ENCODE assay signal across 11 cellular contexts in the genomic region with DNA sequence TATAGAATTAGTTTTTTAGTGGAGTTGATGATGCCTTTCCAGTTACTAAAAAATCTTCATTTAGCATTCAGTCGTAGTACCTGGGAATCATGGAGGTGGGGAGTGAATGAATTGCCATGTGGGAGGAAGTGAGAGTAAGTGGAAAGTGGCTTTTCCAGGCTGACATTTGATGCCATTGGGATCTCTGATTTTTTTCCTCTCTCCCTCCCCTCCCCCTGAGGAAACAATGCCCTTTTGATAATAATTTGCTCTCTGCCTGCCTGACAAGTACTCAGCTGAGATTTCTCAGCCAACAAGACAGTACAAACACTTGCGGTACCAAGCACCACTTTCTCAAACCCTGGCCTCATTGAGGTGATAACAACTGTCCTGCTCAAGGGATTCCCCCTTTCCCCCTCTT. TPM values are rescaled to one million over a fixed set of nuclear protein-coding genes. Genes with fewer than 3 reads are reported as not detected.
DNase-seq lines count a peak whose midpoint lies in the region; ATAC-seq, FAIRE-seq and TF ChIP-seq lines count a peak whose summit lies in the region.
"Had no signal": no experiment of that assay in that cellular context is flagged by ENCODE, and none has a peak within 500 bp of the region (broad histone marks: within the 10 kb centered on the region; RNA-seq: fewer than 3 reads in every experiment).

No MANE protein-coding gene starts in this region.

- TF ChIP-seq CTCF in GM06990 (IDR thresholded peaks at IDR 0.05; ENCODE audit: insufficient read depth, low read length, poor library complexity, severe bottlenecking) (no peak), PC-3 (conservative IDR thresholded peaks at IDR 0.05; ENCODE audit: low read depth, low read length) (no peak), BE2C (IDR thresholded peaks at IDR 0.05; ENCODE audit: low read depth, low read length) (no peak)

- H3K36me3 ChIP-seq in GM06990 (ENCODE audit: control insufficient read depth, insufficient read depth, low read length) (peaks cover 8% of the 10 kb centered on the region), PC-3 (ENCODE audit: low read depth, low read length) (peaks cover 47% of the 10 kb centered on the region), BE2C (peaks cover 43% of the 10 kb centered on the region)
- H3K36me3 ChIP-seq in effector memory CD4-positive, alpha-beta T cell (ENCODE audit: control insufficient read depth, insufficient read depth, low read length), result peaks cover 29% of the 10 kb centered on the region

- DNase-seq in GM06990 (ENCODE audit: extremely low read depth, insufficient read length) (no peak), PC-3 (peak; percentile 44), nucleus accumbens (lab: John Stamatoyannopoulos, UW) (peak in 30 of 56 donors; percentile 3 to 48 (median 19)), BE2C (no peak), RCC 7860 (ENCODE audit: low spot score) (no peak), SW480 (ENCODE audit: low spot score) (no peak)
- no peak for DNase-seq in effector memory CD4-positive, alpha-beta T cell
- DNase-seq: OCI-M1 had no signal

- H3K79me2 ChIP-seq in PC-3 (ENCODE audit: low read length), result peaks cover 76% of the 10 kb centered on the region

- no TSS peak for BruUV-seq in PC-3 (replicated peaks; lab: Mats Ljungman, UMichigan)

- intact Hi-C loops in PC-3 (cut with micrococcal nuclease), result no loop called here

- no peak overlapping the region for H3K27ac ChIP-seq in PC-3 (ENCODE audit: low read length)
- H3K27ac ChIP-seq in effector memory CD4-positive, alpha-beta T cell (ENCODE audit: insufficient read depth, low read length, poor library complexity, severe bottlenecking), result peak overlapping the region; percentile 42

- no peak overlapping the region for H2AFZ ChIP-seq in PC-3 (ENCODE audit: low read length)

- H3K27me3 ChIP-seq in GM06990 (replicated peaks; ENCODE audit: control insufficient read depth, insufficient read depth, low read length), result no peaks in the 10 kb centered on the region
- H3K27me3 ChIP-seq in PC-3 (ENCODE audit: low read length), result no peaks in the 10 kb centered on the region
- no peaks in the 10 kb centered on the region for H3K27me3 ChIP-seq in effector memory CD4-positive, alpha-beta T cell (replicated peaks; ENCODE audit: control insufficient read depth, insufficient read depth, low read length, poor library complexity, severe bottlenecking)
- no peaks in the 10 kb centered on the region for H3K27me3 ChIP-seq in BE2C

- peak overlapping the region; percentile 89 for H3K4me2 ChIP-seq in PC-3 (ENCODE audit: low read length)

- peak overlapping the region; percentile 91 for H3K4me3 ChIP-seq in GM06990 (replicated peaks; ENCODE audit: low read depth, low read length)
- peak overlapping the region; percentile 85 for H3K4me3 ChIP-seq in PC-3 (ENCODE audit: low read length)
- no peak overlapping the region for H3K4me3 ChIP-seq in effector memory CD4-positive, alpha-beta T cell (ENCODE audit: insufficient read depth, low read depth, low read length, poor library complexity, severe bottlenecking)
- H3K4me3 ChIP-seq in BE2C (ENCODE audit: low read depth, low read length), result no peak overlapping the region; the same call in 1 of the 2 replicates
- H3K4me3 ChIP-seq: lung had no signal

- no peak for ATAC-seq in PC-3
- no peak for ATAC-seq in HG02973 (IDR thresholded peaks at IDR 0.05; ENCODE audit: unreplicated experiment)

- CTCF ChIA-PET in PC-3 (lab: Charles Lee), result no interaction called here

- no peaks in the 10 kb centered on the region for H3K9me2 ChIP-seq in PC-3 (replicated peaks; ENCODE audit: low read length)

- H3K4me1 ChIP-seq in PC-3 (ENCODE audit: insufficient read depth, low read length) (peaks cover 42% of the 10 kb centered on the region), BE2C (peaks cover 5% of the 10 kb centered on the region)
- H3K4me1 ChIP-seq in effector memory CD4-positive, alpha-beta T cell (ENCODE audit: control insufficient read depth, insufficient read depth, low read length, poor library complexity, severe bottlenecking), result peaks cover 34% of the 10 kb centered on the region

- peaks cover 51% of the 10 kb centered on the region for H4K20me1 ChIP-seq in PC-3 (ENCODE audit: low read length)

- peak overlapping the region; percentile 94; the same call in 1 of the 2 replicates for H3K9ac ChIP-seq in PC-3 (ENCODE audit: low read length)

- H3K9me3 ChIP-seq in PC-3 (ENCODE audit: low read length) (no peaks in the 10 kb centered on the region), BE2C (no peaks in the 10 kb centered on the region)
- no peaks in the 10 kb centered on the region for H3K9me3 ChIP-seq in effector memory CD4-positive, alpha-beta T cell (ENCODE audit: control insufficient read depth, low read length)

- FAIRE-seq in RCC 7860 (lab: Jason Lieb, UNC), result no peak

- no peaks in the 10 kb centered on the region for H3F3A ChIP-seq in PC-3 (ENCODE audit: low read length, unreplicated experiment)

- POLR2A ChIA-PET in PC-3 (lab: Charles Lee; ENCODE audit: unreplicated experiment), result no interaction called here

RNA-seq across cellular contexts. Expression of a gene that starts 2.2 kb away (rescaled TPM):
- 131 and 144 TPM in 2 replicates for total RNA-seq in PC-3 (2014; rRNA removed)
- 47.7 TPM for polyA plus RNA-seq in BE2C (2012; ENCODE audit: insufficient read depth, insufficient read length, low read depth)

RNA-seq across cellular contexts. Expression of a gene that starts 17.8 kb away (rescaled TPM):
- total RNA-seq in PC-3 (2014; rRNA removed), result 192 and 265 TPM in 2 replicates
- 351 TPM for polyA plus RNA-seq in BE2C (2012; ENCODE audit: insufficient read depth, insufficient read length, low read depth)

RNA-seq across cellular contexts. Expression of a gene that starts 34.3 kb away (rescaled TPM):
- total RNA-seq in PC-3 (2014; rRNA removed), result 278 TPM in 2 replicates
- polyA plus RNA-seq in BE2C (2012; ENCODE audit: insufficient read depth, insufficient read length, low read depth), result 164 TPM

RNA-seq across cellular contexts. Expression of a gene that starts 58.0 kb away (rescaled TPM):
- total RNA-seq in PC-3 (2014; rRNA removed), result not detected in 2 replicates
- polyA plus RNA-seq in BE2C (2012; ENCODE audit: insufficient read depth, insufficient read length, low read depth), result not detected
- total RNA-seq: lung had no signal
- polyA plus RNA-seq: adipose tissue, lung had no signal

Comparison
In these comparisons a context has a peak if more than half of its experiments do, and no peak if none do; other contexts are left out.
1. DNase-seq: peak in PC-3 (single experiment) and nucleus accumbens (30 of 56); none in GM06990 (single experiment), effector memory CD4-positive, alpha-beta T cell (0 of 3), BE2C (single experiment), RCC 7860 (single experiment) and SW480 (single experiment).
2. H3K4me3 ChIP-seq: peak in GM06990 (single experiment) and PC-3 (single experiment); none in effector memory CD4-positive, alpha-beta T cell (single experiment) and BE2C (single experiment).